17 cellular contexts compared by ENCODE assay signal in the genomic region with DNA sequence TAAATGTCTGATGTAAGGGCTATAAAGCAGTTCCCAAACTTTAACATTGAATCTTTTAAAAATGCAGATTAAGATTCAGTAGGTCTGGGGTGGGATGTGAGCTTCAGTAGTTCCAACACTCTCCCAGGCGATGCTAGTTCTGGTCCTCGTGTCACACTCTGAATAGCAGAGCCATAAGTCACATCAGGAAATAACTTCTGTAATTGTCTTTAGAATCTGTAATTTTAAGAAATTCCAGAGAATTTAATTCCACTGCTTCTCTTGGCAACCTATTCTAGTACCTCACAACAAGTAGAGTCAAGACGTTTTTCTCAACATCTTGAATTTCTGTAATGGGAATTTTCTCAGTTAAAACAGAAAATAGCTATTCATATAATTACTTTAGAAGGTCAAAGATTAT.
"Had no signal": no experiment of that assay in that cellular context is flagged by ENCODE, and none has a peak within 500 bp of the region (broad histone marks: within the 10 kb centered on the region; RNA-seq: fewer than 3 reads in every experiment).

No MANE protein-coding gene starts in this region.

- H3K9me3 ChIP-seq: stomach, thoracic aorta had no signal

- H3K36me3 ChIP-seq: stomach, thoracic aorta had no signal

- H3K4me3 ChIP-seq: stomach, thoracic aorta had no signal

- H3K27ac Mint-ChIP-seq: activated CD4-positive, alpha-beta memory T cell treated with anti-CD3 and anti-CD28 coated beads for 36 hours; activated naive CD4-positive, alpha-beta T cell treated with anti-CD3 and anti-CD28 coated beads, Interleukin-2, amount 50 U/mL, for 72 hours; nephron progenitor cell; T-helper 2 cell treated with Interferon-gamma antibody and Interleukin-4, amounts not matched to agents 5 μg/mL and 100 μg/mL, for 36 hours had no signal

- H3K27me3 ChIP-seq: stomach had no signal

- H3K36me3 Mint-ChIP-seq: activated CD4-positive, alpha-beta memory T cell treated with anti-CD3 and anti-CD28 coated beads for 36 hours; activated naive CD4-positive, alpha-beta T cell treated with anti-CD3 and anti-CD28 coated beads, Interleukin-2, amount 50 U/mL, for 72 hours had no signal

- ATAC-seq: activated naive CD4-positive, alpha-beta T cell treated with anti-CD3 and anti-CD28 coated beads, Interleukin-2, amount 50 U/mL, for 72 hours; activated T-cell treated with anti-CD3 and anti-CD28 coated beads, Interleukin-2, amount 50 U/mL, for 4 hours; left colon had no signal

- FAIRE-seq: bronchial epithelial cell had no signal

- H3K27ac ChIP-seq: epithelial cell of prostate, stomach had no signal

- DNase-seq: activated CD4-positive, alpha-beta memory T cell treated with anti-CD3 and anti-CD28 coated beads for 36 hours; activated CD4-positive, alpha-beta T cell treated with anti-CD3 and anti-CD28 coated beads for 1 hour; activated effector memory CD4-positive, alpha-beta T cell treated with anti-CD3 and anti-CD28 coated beads, Interleukin-2, amount 50 U/mL, for 16 hours; activated T-cell treated with anti-CD3 and anti-CD28 coated beads, Interleukin-2, amount 50 U/mL, for 4 hours; amygdala; effector CD4-positive, alpha-beta T cell; hypothalamus; left colon; mammary epithelial cell; nephron progenitor cell; stimulated activated CD4-positive, alpha-beta T cell treated with anti-CD3 and anti-CD28 coated beads, Interleukin-4, amount 100 ng/mL, for 1 hour; stomach had no signal

- H3K4me3 Mint-ChIP-seq: activated CD4-positive, alpha-beta memory T cell treated with anti-CD3 and anti-CD28 coated beads for 36 hours; activated T-cell treated with anti-CD3 and anti-CD28 coated beads, Interleukin-2, amount 50 U/mL, for 4 hours; nephron progenitor cell; T-helper 2 cell treated with Interferon-gamma antibody and Interleukin-4, amounts not matched to agents 5 μg/mL and 100 μg/mL, for 36 hours had no signal

- H3K27me3 Mint-ChIP-seq: activated CD4-positive, alpha-beta memory T cell treated with anti-CD3 and anti-CD28 coated beads for 36 hours had no signal

- H3K9me3 Mint-ChIP-seq: activated CD4-positive, alpha-beta memory T cell treated with anti-CD3 and anti-CD28 coated beads for 36 hours; activated naive CD4-positive, alpha-beta T cell treated with anti-CD3 and anti-CD28 coated beads, Interleukin-2, amount 50 U/mL, for 72 hours; activated T-cell treated with anti-CD3 and anti-CD28 coated beads, Interleukin-2, amount 50 U/mL, for 4 hours; nephron progenitor cell; T-helper 2 cell treated with Interferon-gamma antibody and Interleukin-4, amounts not matched to agents 5 μg/mL and 100 μg/mL, for 36 hours had no signal
